23 cellular contexts compared by ENCODE assay signal in the genomic region with DNA sequence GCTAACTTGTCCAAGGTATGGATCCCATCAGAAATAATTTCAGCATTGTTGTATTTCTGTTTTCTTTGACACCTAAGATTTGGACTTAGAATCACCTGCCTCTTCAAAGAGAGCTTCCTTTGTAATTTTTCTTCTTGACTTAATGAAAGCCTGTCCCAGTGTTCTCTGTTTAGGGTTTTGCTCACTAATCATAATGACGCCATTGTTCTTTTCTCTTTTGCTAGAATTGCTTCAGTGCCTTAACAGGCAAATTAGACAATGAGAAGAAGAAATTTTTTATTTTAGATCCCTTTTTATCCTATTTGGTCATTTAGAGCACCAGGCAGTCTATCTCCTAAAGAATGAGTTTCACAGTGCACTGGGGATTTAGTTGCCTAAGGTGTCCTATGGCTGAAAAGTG.
"Had no signal": no experiment of that assay in that cellular context is flagged by ENCODE, and none has a peak within 500 bp of the region (broad histone marks: within the 10 kb centered on the region; RNA-seq: fewer than 3 reads in every experiment).

No MANE protein-coding gene starts in this region.

- H3K36me3 ChIP-seq: colonic mucosa, heart left ventricle, right lobe of liver, stomach, suprapubic skin, thyroid gland had no signal

- H3K9me3 Mint-ChIP-seq: endodermal cell; stimulated activated memory B cell treated with anti-CD40 and anti-IgM and Interleukin-4, amounts not matched to agents 10 μg/mL and 1 μg/mL and 100 μg/mL, for 72 hours; type B pancreatic cell had no signal

- H3K4me3 ChIP-seq: colonic mucosa, heart left ventricle, lung, psoas muscle, right lobe of liver, stomach, suprapubic skin, thyroid gland had no signal

- DNase-seq: colonic mucosa; dermis blood vessel endothelial cell; effector CD4-positive, alpha-beta T cell; endodermal cell; erythroblast; foreskin keratinocyte; heart left ventricle; hippocampal formation; left colon; left ventricle myocardium superior; psoas muscle; retina; right lobe of liver; stimulated activated CD4-positive, alpha-beta T cell treated with anti-CD3 and anti-CD28 coated beads, Interleukin-4, amount 100 ng/mL, for 1 hour; stimulated activated CD8-positive, alpha-beta memory T cell treated with anti-CD3 and anti-CD28 coated beads, Interleukin-4, amount 100 ng/mL, for 48 hours; stomach; thyroid gland had no signal

- ATAC-seq: foreskin keratinocyte; heart left ventricle; left colon; left ventricle myocardium superior; natural killer cell treated with Interleukin-12 subunit alpha and Interleukin-12 subunit beta and Interleukin-15 and Interleukin-18, amount 100 ng/mL, for 72 hours; psoas muscle; right lobe of liver; stimulated activated memory B cell treated with anti-CD40 and anti-IgM and Interleukin-4, amounts not matched to agents 10 μg/mL and 1 μg/mL and 100 μg/mL, for 72 hours had no signal

- H3K27ac Mint-ChIP-seq: endodermal cell; natural killer cell treated with Interleukin-12 subunit alpha and Interleukin-12 subunit beta and Interleukin-15 and Interleukin-18, amount 100 ng/mL, for 72 hours; stimulated activated memory B cell treated with anti-CD40 and anti-IgM and Interleukin-4, amounts not matched to agents 10 μg/mL and 1 μg/mL and 100 μg/mL, for 72 hours; type B pancreatic cell had no signal

- H3K27me3 Mint-ChIP-seq: natural killer cell treated with Interleukin-12 subunit alpha and Interleukin-12 subunit beta and Interleukin-15 and Interleukin-18, amount 100 ng/mL, for 72 hours; stimulated activated memory B cell treated with anti-CD40 and anti-IgM and Interleukin-4, amounts not matched to agents 10 μg/mL and 1 μg/mL and 100 μg/mL, for 72 hours; type B pancreatic cell had no signal

- H3K4me1 ChIP-seq: colonic mucosa, right lobe of liver had no signal

- H3K27me3 ChIP-seq: colonic mucosa, foreskin keratinocyte, heart left ventricle, right lobe of liver, stomach, suprapubic skin, thyroid gland had no signal

- H3K9ac ChIP-seq: parathyroid adenoma had no signal

- H3K4me3 Mint-ChIP-seq: endodermal cell; natural killer cell treated with Interleukin-12 subunit alpha and Interleukin-12 subunit beta and Interleukin-15 and Interleukin-18, amount 100 ng/mL, for 72 hours; stimulated activated memory B cell treated with anti-CD40 and anti-IgM and Interleukin-4, amounts not matched to agents 10 μg/mL and 1 μg/mL and 100 μg/mL, for 72 hours; type B pancreatic cell had no signal

- H2AFZ ChIP-seq: parathyroid adenoma had no signal

- H3K27ac ChIP-seq: colonic mucosa, foreskin keratinocyte, heart left ventricle, parathyroid adenoma, psoas muscle, right lobe of liver, stomach, suprapubic skin, thyroid gland had no signal

- H3K9me3 ChIP-seq: colonic mucosa, heart left ventricle, psoas muscle, right lobe of liver, stomach, suprapubic skin, thyroid gland had no signal
